Comparison of ENCODE assay signal across 9 cellular contexts in genomic region chr3:26704736-26705135, GRCh38.
"Had no signal": no experiment of that assay in that cellular context is flagged by ENCODE, and none has a peak within 500 bp of the region (broad histone marks: within the 10 kb centered on the region; RNA-seq: fewer than 3 reads in every experiment).

No MANE protein-coding gene starts in this region.

- DNase-seq: GM23248, GOT3, H7, H9, HCEC 1CT, HFFc6 had no signal

- H3K4me2 ChIP-seq: GM23338 had no signal

- H3K36me3 ChIP-seq: HAP-1 had no signal

- ATAC-seq: GM23338, HCT116 had no signal

- H3K4me1 ChIP-seq: HAP-1 had no signal

- H3K4me3 ChIP-seq: GM23248, GM23338, HAP-1 had no signal

- H3K27ac ChIP-seq: GM23248 had no signal

- H3K9ac ChIP-seq: GM23248 had no signal

- H3K9me3 ChIP-seq: HAP-1 had no signal

- H2AFZ ChIP-seq: GM23248, GM23338 had no signal
